9 cellular contexts compared by ENCODE assay signal in the genomic region with DNA sequence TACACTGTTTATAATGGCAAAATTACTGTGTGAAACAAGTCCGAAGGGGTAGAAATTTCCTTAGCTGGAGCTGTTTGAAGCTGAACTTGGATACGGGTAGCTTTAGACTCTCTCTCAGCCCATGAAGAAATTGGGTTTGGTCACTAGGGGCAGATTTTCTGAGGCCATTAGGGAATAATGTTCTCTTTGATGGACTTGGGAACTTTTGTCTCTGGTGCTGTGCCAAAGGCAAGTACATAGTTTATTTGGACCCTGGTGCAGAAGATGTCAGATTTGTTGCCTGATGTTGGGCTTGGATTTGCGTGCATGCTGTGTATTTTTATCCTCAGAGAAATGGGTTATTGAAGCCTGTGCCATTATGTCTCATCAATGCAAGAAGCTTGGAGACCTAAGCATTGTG.
DNase-seq lines count a peak whose midpoint lies in the region; ATAC-seq and TF ChIP-seq lines count a peak whose summit lies in the region.
"Had no signal": no experiment of that assay in that cellular context is flagged by ENCODE, and none has a peak within 500 bp of the region (broad histone marks: within the 10 kb centered on the region; RNA-seq: fewer than 3 reads in every experiment).

No MANE protein-coding gene starts in this region.

- H3K18ac ChIP-seq in trophoblast cell (ENCODE audit: low read length), result no peak overlapping the region

- H3K14ac ChIP-seq in trophoblast cell (ENCODE audit: low read length), result no peak overlapping the region

- no peaks in the 10 kb centered on the region for H3K9me3 ChIP-seq in Loucy (ENCODE audit: insufficient read depth, low read depth, low read length)
- no peaks in the 10 kb centered on the region for H3K9me3 ChIP-seq in trophoblast cell (ENCODE audit: insufficient read depth, low read depth, low read length)

- H3K27me3 ChIP-seq in Loucy (ENCODE audit: insufficient read depth, low read length, poor library complexity, severe bottlenecking) (no peaks in the 10 kb centered on the region), trophoblast cell (ENCODE audit: insufficient read depth, low read length) (no peaks in the 10 kb centered on the region)

- no CpG with 5 or more reads among the region's 3 CpGs for WGBS in trophoblast cell (ENCODE audit: extremely low coverage, insufficient coverage, insufficient read length)

- H4K20me1 ChIP-seq in Loucy (ENCODE audit: insufficient read depth, low read length, poor library complexity, severe bottlenecking), result no peaks in the 10 kb centered on the region

- H3K9me2 ChIP-seq in Loucy (replicated peaks; ENCODE audit: low read depth, low read length), result no peaks in the 10 kb centered on the region

- no peaks in the 10 kb centered on the region for H3F3A ChIP-seq in Loucy (ENCODE audit: low read depth)

- H2BK5ac ChIP-seq in trophoblast cell (ENCODE audit: low read depth, low read length, poor library complexity), result no peak overlapping the region

- TF ChIP-seq CTCF in Loucy (conservative IDR thresholded peaks at IDR 0.05; ENCODE audit: low read length), result peak; percentile 34; the same call in 1 of the 2 replicates

- no peak overlapping the region for H4K8ac ChIP-seq in trophoblast cell (ENCODE audit: low read depth, low read length)

- H3K36me3 ChIP-seq in Loucy (ENCODE audit: insufficient read depth, low read length), result peaks cover 17% of the 10 kb centered on the region; the same call in 1 of the 2 replicates
- H3K36me3 ChIP-seq in trophoblast cell (ENCODE audit: control insufficient read depth in 1 of 2, insufficient read depth in 2 of 2, low read length in 2 of 2), result peaks cover 7 to 8% of the 10 kb centered on the region in 2 experiments

- H3K79me2 ChIP-seq in Loucy (ENCODE audit: insufficient read depth, low read length) (no peaks in the 10 kb centered on the region), trophoblast cell (ENCODE audit: control insufficient read depth, insufficient read depth, low read length, poor library complexity) (no peaks in the 10 kb centered on the region)

- no peaks in the 10 kb centered on the region for H3K79me1 ChIP-seq in trophoblast cell (ENCODE audit: low read length)

- H3K9ac ChIP-seq in Loucy (ENCODE audit: low read depth, low read length, poor library complexity, severe bottlenecking) (no peak overlapping the region), trophoblast cell (ENCODE audit: low read length) (no peak overlapping the region)

- H3K4ac ChIP-seq in trophoblast cell (ENCODE audit: low read depth, low read length), result no peak overlapping the region

- in situ Hi-C loops in ACHN (cut with HindIII; ENCODE audit: low pct_ligation_motif_present, low pct_unique_long_range_greater_than_20kb, low sequenced_read_pairs), result no loop called here

- no peak overlapping the region for H2AK5ac ChIP-seq in trophoblast cell (ENCODE audit: low read length)

- no peak overlapping the region for H2AFZ ChIP-seq in Loucy (ENCODE audit: low read length)
- H2AFZ ChIP-seq in trophoblast cell (ENCODE audit: insufficient read depth, low read length, poor library complexity), result no peak overlapping the region

- DNase-seq in ACHN, result peak; percentile 1
- DNase-seq in epidermal melanocyte (ENCODE audit: insufficient read length, low spot score), result peak; percentile 25
- DNase-seq in midbrain (lab: John Stamatoyannopoulos, UW), result peak; percentile 13
- no peak for DNase-seq in stimulated activated naive CD4-positive, alpha-beta T cell (lab: John Stamatoyannopoulos, UW)
- DNase-seq in T-helper 9 cell, result no peak
- no peak for DNase-seq in trophoblast cell
- DNase-seq: cerebellar nuclear complex had no signal

- H3K4me3 ChIP-seq in Loucy (ENCODE audit: low read length, poor library complexity, severe bottlenecking) (no peak overlapping the region), trophoblast cell (ENCODE audit: low read depth, low read length) (no peak overlapping the region)

- H4K91ac ChIP-seq in trophoblast cell (ENCODE audit: low read depth, low read length), result no peak overlapping the region

- no peak overlapping the region for H2BK120ac ChIP-seq in trophoblast cell (ENCODE audit: insufficient read depth, low read length, poor library complexity)

- H3K4me2 ChIP-seq in Loucy (ENCODE audit: low read depth, low read length, poor library complexity, severe bottlenecking) (no peak overlapping the region), trophoblast cell (ENCODE audit: low read length) (no peak overlapping the region)

- no peak overlapping the region for H3K23ac ChIP-seq in trophoblast cell (ENCODE audit: low read length)

- peaks cover 30% of the 10 kb centered on the region for H3K4me1 ChIP-seq in Loucy (ENCODE audit: insufficient read depth, low read length, poor library complexity, severe bottlenecking)
- H3K4me1 ChIP-seq in trophoblast cell (ENCODE audit: control insufficient read depth in 1 of 2, insufficient read depth in 2 of 2, low read length in 2 of 2), result no peaks in the 10 kb centered on the region

- no peak for ATAC-seq in GM21390 (IDR thresholded peaks at IDR 0.05; ENCODE audit: unreplicated experiment)

- H3K27ac ChIP-seq in trophoblast cell (ENCODE audit: low read depth, low read length), result no peak overlapping the region

- no peak overlapping the region for H2BK12ac ChIP-seq in trophoblast cell (ENCODE audit: low read length)

- no peak overlapping the region for H4K12ac ChIP-seq in trophoblast cell (ENCODE audit: low read depth, low read length)

Comparison
In these comparisons a context has a peak if more than half of its experiments do, and no peak if none do; other contexts are left out.
1. DNase-seq: peak in ACHN (single experiment), epidermal melanocyte (single experiment) and midbrain (single experiment); none in stimulated activated naive CD4-positive, alpha-beta T cell (0 of 6), T-helper 9 cell (single experiment) and trophoblast cell (0 of 2).